ENCODE assay signal across 8 cellular contexts in genomic region chr15:70474682-70475438, GRCh38.
DNase-seq lines count a peak whose midpoint lies in the region; ATAC-seq, FAIRE-seq and TF ChIP-seq lines count a peak whose summit lies in the region.

No MANE protein-coding gene starts in this region.

- DNase-seq in AG04450 (ENCODE audit: low read depth, low spot score) (peak; percentile 90), HT-29 (ENCODE audit: low spot score) (peak; percentile 72), T1000 (lab: John Stamatoyannopoulos, UW) (peak; percentile 76), endothelial cell of umbilical vein (ENCODE audit: low read depth, low spot score) (peak; percentile 96), natural killer cell (peak; percentile 48), SHP77 (lab: John Stamatoyannopoulos, UW) (no peak), NCI-H2107 (lab: John Stamatoyannopoulos, UW) (no peak)

- peak overlapping the region; percentile 79 for H3K4me2 ChIP-seq in endothelial cell of umbilical vein (ENCODE audit: insufficient read depth, low read length)

- H3K27me3 ChIP-seq in AG04450 (ENCODE audit: control insufficient read depth, insufficient read depth, low read length): peaks cover 8% of the 10 kb centered on the region
- H3K27me3 ChIP-seq in endothelial cell of umbilical vein (ENCODE audit: control insufficient read depth in 2 of 2, insufficient read depth in 2 of 2, low read length in 2 of 2): no peaks in the 10 kb centered on the region

- no peak for TF ChIP-seq CTCF in AG04450 (IDR thresholded peaks at IDR 0.05; ENCODE audit: low read depth, low read length)
- TF ChIP-seq CTCF in endothelial cell of umbilical vein (IDR thresholded peaks at IDR 0.05; ENCODE audit: extremely low read depth in 1 of 2, insufficient read depth in 1 of 2, low read depth in 1 of 2, low read length in 2 of 2): no peak
- no peak for TF ChIP-seq CTCF in natural killer cell (IDR thresholded peaks at IDR 0.05)

- ATAC-seq in natural killer cell (peak; percentile 84 to 88 (median 86)), GM21576 (IDR thresholded peaks at IDR 0.05; ENCODE audit: unreplicated experiment) (no peak)

- CTCF ChIA-PET in AG04450 (lab: Charles Lee) (interaction anchor here (0.6 to 2.1 kb wide), 7 partner anchors 8 to 1012 kb away, joined by 3 to 16 read pairs (median 4); partner anchors contain the start of gene TLE3), endothelial cell of umbilical vein (lab: Charles Lee) (interaction anchor here (0.6 to 3.2 kb wide), 12 partner anchors 8 to 999 kb away, joined by 3 to 27 read pairs (median 4); no protein-coding TSS in a partner anchor)

- peak overlapping the region; percentile 95 for H3K27ac ChIP-seq in AG04450 (ENCODE audit: low read depth, low read length)
- peak overlapping the region; percentile 88 for H3K27ac ChIP-seq in endothelial cell of umbilical vein (ENCODE audit: insufficient read depth, low read depth, low read length)

- no peaks in the 10 kb centered on the region for H3K9me3 Mint-ChIP-seq in natural killer cell

- POLR2A ChIA-PET in AG04450 (lab: Yijun Ruan, JAX) (interaction anchor here (0.5 to 1.9 kb wide), 11 partner anchors 12 to 432 kb away, joined by 3 to 12 read pairs (median 4); partner anchors contain the start of gene TLE3), endothelial cell of umbilical vein (lab: Charles Lee) (interaction anchor here (1.0 kb wide), 1 partner anchor 378 kb away, joined by 3 read pairs; no protein-coding TSS in a partner anchor)

- peak overlapping the region; percentile 95 for H2AFZ ChIP-seq in endothelial cell of umbilical vein (ENCODE audit: low read depth, low read length)

- FAIRE-seq in endothelial cell of umbilical vein (lab: Jason Lieb, UNC): peak; percentile 97

- no TSS peak for BruUV-seq in endothelial cell of umbilical vein (replicated peaks; lab: Mats Ljungman, UMichigan)

- TF ChIP-seq POLR2A in endothelial cell of umbilical vein (IDR thresholded peaks at IDR 0.05; ENCODE audit: low read depth, low read length): no peak

- H3K27ac Mint-ChIP-seq in natural killer cell: peak overlapping the region; percentile 77 to 83

- no peaks in the 10 kb centered on the region for H3K9me1 ChIP-seq in endothelial cell of umbilical vein (replicated peaks; ENCODE audit: control insufficient read depth, extremely low read depth, insufficient read depth, low read length)

- H3K4me3 Mint-ChIP-seq in natural killer cell: peak overlapping the region; percentile 84

- peak overlapping the region; percentile 49 for H3K9ac ChIP-seq in endothelial cell of umbilical vein (replicated peaks; ENCODE audit: extremely low read depth, insufficient read depth, low read length)

- dilution Hi-C loops in endothelial cell of umbilical vein (cut with MboI; ENCODE audit: extremely low pct_ligation_motif_present, low sequenced_read_pairs): no loop called here

- H3K4me3 ChIP-seq in AG04450 (ENCODE audit: low read depth, low read length): peak overlapping the region; percentile 31
- H3K4me3 ChIP-seq in endothelial cell of umbilical vein (replicated peaks in 1 of 3; ENCODE audit: insufficient read depth in 1 of 3, low read depth in 1 of 3, low read length in 3 of 3): peak overlapping the region in 1 of 3 experiments; percentile 27

- H4K20me1 ChIP-seq in endothelial cell of umbilical vein (replicated peaks; ENCODE audit: control insufficient read depth, extremely low read depth, insufficient read depth, low read length): no peaks in the 10 kb centered on the region

- peaks cover 26% of the 10 kb centered on the region for H3K4me1 ChIP-seq in endothelial cell of umbilical vein (ENCODE audit: control insufficient read depth, extremely low read depth, insufficient read depth, low read length)

- peaks cover 23 to 43% of the 10 kb centered on the region in 2 donors for H3K4me1 Mint-ChIP-seq in natural killer cell

- no peaks in the 10 kb centered on the region for H3K36me3 Mint-ChIP-seq in natural killer cell

- H3K36me3 ChIP-seq in endothelial cell of umbilical vein (ENCODE audit: control insufficient read depth in 2 of 2, extremely low read depth in 1 of 2, insufficient read depth in 2 of 2, low read length in 2 of 2): no peaks in the 10 kb centered on the region

- no peaks in the 10 kb centered on the region for H3K79me2 ChIP-seq in endothelial cell of umbilical vein (ENCODE audit: control insufficient read depth, insufficient read depth, low read length)

- H3K9me3 ChIP-seq in AG04450 (ENCODE audit: control insufficient read depth, insufficient read depth, low read length) (no peaks in the 10 kb centered on the region; the same call in 1 of the 2 replicates), endothelial cell of umbilical vein (replicated peaks; ENCODE audit: control insufficient read depth, insufficient read depth, low read length) (no peaks in the 10 kb centered on the region)

- intact Hi-C loops in endothelial cell of umbilical vein (cut with micrococcal nuclease) (loop anchor here (1.0 to 10.0 kb wide), 4 partner anchors 33 to 918 kb away; no protein-coding TSS in a partner anchor), natural killer cell (cut with micrococcal nuclease) (loop anchor here (1.0 kb wide), 1 partner anchor 17 kb away; no protein-coding TSS in a partner anchor)

- peaks cover 37 to 62% of the 10 kb centered on the region in 2 donors for H3K27me3 Mint-ChIP-seq in natural killer cell (ENCODE audit: low read depth in 2 of 2)

TF ChIP-seq in endothelial cell of umbilical vein, 7 proteins besides CTCF, POLR2A, EP300 and RAD21:
- no peak for TF ChIP-seq MYC (IDR thresholded peaks at IDR 0.05; ENCODE audit: low read depth, low read length)
- TF ChIP-seq FOS (IDR thresholded peaks at IDR 0.05; ENCODE audit: borderline replicate concordance, insufficient read depth, low read length): peak; percentile 85
- TF ChIP-seq JUN (IDR thresholded peaks at IDR 0.05; ENCODE audit: borderline replicate concordance, insufficient read depth, insufficient read length, low read depth): peak; percentile 62
- TF ChIP-seq POLR2AphosphoS5 (IDR thresholded peaks at IDR 0.05; ENCODE audit: insufficient read depth, low read depth, low read length): peak; percentile 44
- no peak for TF ChIP-seq GATA2 (IDR thresholded peaks at IDR 0.05; ENCODE audit: insufficient read depth, insufficient read length, low read depth, low read length)

Comparison
In these comparisons a context has a peak if more than half of its experiments do, and no peak if none do; other contexts are left out.
1. DNase-seq: peak in AG04450 (single experiment), HT-29 (single experiment), T1000 (single experiment), endothelial cell of umbilical vein (single experiment) and natural killer cell (single experiment); none in SHP77 (0 of 2) and NCI-H2107 (single experiment).